In genomic region chr18:22930089-22930713, GRCh38 we compare ENCODE assay signal across 8 cellular contexts. TPM values are rescaled to one million over a fixed set of nuclear protein-coding genes. Genes with fewer than 3 reads are reported as not detected.
DNase-seq lines count a peak whose midpoint lies in the region; ATAC-seq and TF ChIP-seq lines count a peak whose summit lies in the region.

No MANE protein-coding gene starts in this region.

- no peak overlapping the region for H3K27ac Mint-ChIP-seq in Calu3 (ENCODE audit: unreplicated experiment)
- no peak overlapping the region for H3K27ac Mint-ChIP-seq in activated naive CD4-positive, alpha-beta T cell treated with anti-CD3 and anti-CD28 coated beads, Interleukin-2, amount 50 U/mL, for 72 hours

- H3K4me1 Mint-ChIP-seq in Calu3 (ENCODE audit: low read depth, unreplicated experiment): peaks cover 9% of the 10 kb centered on the region

- CTCF ChIA-PET in Calu3 (lab: Charles Lee): interaction anchor here (0.9 to 1.3 kb wide), 2 partner anchors 10 to 53 kb away, joined by 3 read pairs; no protein-coding TSS in a partner anchor

- peak; percentile 89 for DNase-seq in Calu3
- peak; percentile 58 for DNase-seq in MG63
- peak; percentile 58 for DNase-seq in SKM-1 treated with dmso at 0.1 percent for 144 hours (lab: John Stamatoyannopoulos, UW; ENCODE audit: unreplicated experiment)
- DNase-seq in activated naive CD4-positive, alpha-beta T cell treated with anti-CD3 and anti-CD28 coated beads, Interleukin-2, amount 50 U/mL, for 72 hours (ENCODE audit: low spot score in 2 of 2): peak in 1 of 2 donors; percentile 83
- peak; percentile 58 to 74 (median 67) for DNase-seq in heart left ventricle
- peak; percentile 72 for DNase-seq in renal cortical epithelial cell (ENCODE audit: low read depth)

- WGBS in heart left ventricle, 4 donors: 72 to 84% (median 74%) methylated on average over 2 of the region's 2 CpGs

- H3K36me3 Mint-ChIP-seq in Calu3 (ENCODE audit: insufficient read depth, unreplicated experiment): peaks cover 18% of the 10 kb centered on the region
- H3K36me3 Mint-ChIP-seq in activated naive CD4-positive, alpha-beta T cell treated with anti-CD3 and anti-CD28 coated beads, Interleukin-2, amount 50 U/mL, for 72 hours: peaks cover 7% of the 10 kb centered on the region in 2 donors

- no peaks in the 10 kb centered on the region for H3K9me3 ChIP-seq in MG63
- no peaks in the 10 kb centered on the region for H3K9me3 ChIP-seq in heart left ventricle

- ATAC-seq in GM21576 (IDR thresholded peaks at IDR 0.05; ENCODE audit: unreplicated experiment) (peak; percentile 41), heart left ventricle (peak in 1 of 4 donors; percentile 39), GM19452 (IDR thresholded peaks at IDR 0.05; ENCODE audit: unreplicated experiment) (no peak)
- ATAC-seq in activated naive CD4-positive, alpha-beta T cell treated with anti-CD3 and anti-CD28 coated beads, Interleukin-2, amount 50 U/mL, for 72 hours: peak; percentile 22 to 33

- TF ChIP-seq CTCF in Calu3 (IDR thresholded peaks at IDR 0.05; ENCODE audit: unreplicated experiment) (peak; percentile 49), heart left ventricle (IDR thresholded peaks at IDR 0.05) (peak; percentile 57 to 84 (median 74))

- peaks cover 0 to 18% (median 5%) of the 10 kb centered on the region in 12 donors for H3K4me1 ChIP-seq in heart left ventricle

- H3K4me3 Mint-ChIP-seq in Calu3 (ENCODE audit: low read depth, unreplicated experiment): no peak overlapping the region

- H3K4me3 ChIP-seq in MG63: no peak overlapping the region
- H3K4me3 ChIP-seq in heart left ventricle: no peak overlapping the region

- H3K27me3 Mint-ChIP-seq in Calu3 (ENCODE audit: unreplicated experiment): no peaks in the 10 kb centered on the region

- intact Hi-C loops in Calu3 (cut with micrococcal nuclease; ENCODE audit: unreplicated experiment) (loop anchor here (5.0 kb wide), 3 partner anchors 47 to 83 kb away; no protein-coding TSS in a partner anchor), heart left ventricle (cut with DNase I) (loop anchor here in 9 of 10 donors (2.0 to 10.0 kb wide), 6 partner anchors 47 to 485 kb away; no protein-coding TSS in a partner anchor)

- H3K27ac ChIP-seq in heart left ventricle: no peak overlapping the region

- H3K36me3 ChIP-seq in MG63 (no peaks in the 10 kb centered on the region), heart left ventricle (no peaks in the 10 kb centered on the region)

- no TSS peak for BruUV-seq in Calu3 (replicated peaks; lab: Mats Ljungman, UMichigan)

- TF ChIP-seq POLR2A in heart left ventricle (IDR thresholded peaks at IDR 0.05): no peak

- no peaks in the 10 kb centered on the region for H3K9me3 Mint-ChIP-seq in Calu3 (ENCODE audit: low read depth, unreplicated experiment)
- no peaks in the 10 kb centered on the region for H3K9me3 Mint-ChIP-seq in activated naive CD4-positive, alpha-beta T cell treated with anti-CD3 and anti-CD28 coated beads, Interleukin-2, amount 50 U/mL, for 72 hours

- no peaks in the 10 kb centered on the region; the same call in 1 of the 2 replicates for H3K27me3 ChIP-seq in MG63
- H3K27me3 ChIP-seq in heart left ventricle: no peaks in the 10 kb centered on the region

RNA-seq across cellular contexts. Expression of gene RBBP8, which starts 2.9 kb away (rescaled TPM):
- total RNA-seq in Calu3 (2022) (55.6 and 62.4 TPM in 2 replicates), heart left ventricle (10 to 100 TPM in 1 of 9 donors, 1 to 10 TPM in 8; 5.1 to 12.2 (median 8.6) TPM), renal cortical epithelial cell (71.9 and 131 TPM in 2 replicates)
- total RNA-seq in MG63 (2014; rRNA removed; shearing (Covaris generic); ENCODE audit: low replicate concordance): 19.4 and 27.7 TPM in 2 replicates
- total RNA-seq in activated naive CD4-positive, alpha-beta T cell treated with anti-CD3 and anti-CD28 coated beads, Interleukin-2, amount 50 U/mL, for 72 hours: 10 to 100 TPM; 51.2 to 72.5 TPM
- polyA plus RNA-seq in heart left ventricle: 1 to 10 TPM; 8.8 to 9.5 TPM
